Comparison of ENCODE assay signal across 8 cellular contexts in the genomic region with DNA sequence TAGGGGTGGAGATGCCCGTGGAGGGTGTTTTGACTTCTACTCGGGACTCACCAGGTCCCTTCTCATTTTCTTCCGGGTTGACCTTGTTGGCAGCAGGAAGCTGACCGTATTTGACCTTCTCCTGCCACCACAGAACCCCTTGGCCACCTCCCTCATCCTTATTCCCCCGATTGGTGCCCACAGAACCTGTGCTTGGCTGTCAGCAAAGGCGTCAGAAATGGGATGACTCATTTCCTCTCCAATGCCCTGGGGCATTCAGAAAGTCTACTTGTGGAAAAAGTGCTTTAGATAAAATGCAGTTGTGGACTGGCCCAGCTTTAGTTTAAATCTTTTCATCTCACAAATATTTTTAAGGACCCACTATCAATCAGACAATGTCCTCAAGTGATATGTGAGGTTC.
DNase-seq lines count a peak whose midpoint lies in the region; ATAC-seq and TF ChIP-seq lines count a peak whose summit lies in the region.

No MANE protein-coding gene starts in this region.

- no peak overlapping the region for H4K91ac ChIP-seq in mesenchymal stem cell (ENCODE audit: low read length)

- no peak overlapping the region for H3K9ac ChIP-seq in mesenchymal stem cell (ENCODE audit: low read length)

- ATAC-seq in activated naive CD8-positive, alpha-beta T cell treated with anti-CD3 and anti-CD28 coated beads, Interleukin-2, amount 50 U/mL, for 24 hours = peak; percentile 93

- no peak overlapping the region for H2BK15ac ChIP-seq in mesenchymal stem cell (ENCODE audit: low read depth, poor library complexity, severe bottlenecking)

- H3K27ac ChIP-seq in mesenchymal stem cell (ENCODE audit: low read length, poor library complexity, severe bottlenecking) = peak overlapping the region; percentile 93

- no peak overlapping the region for H3K4me2 ChIP-seq in mesenchymal stem cell (ENCODE audit: low read length, poor library complexity, severe bottlenecking)

- peaks cover 38% of the 10 kb centered on the region for H3K4me1 ChIP-seq in mesenchymal stem cell (ENCODE audit: control insufficient read depth, insufficient read depth, low read depth, low read length)

- H2AK5ac ChIP-seq in mesenchymal stem cell (ENCODE audit: low read length, severe bottlenecking) = peak overlapping the region; percentile 79

- H2BK5ac ChIP-seq in mesenchymal stem cell (ENCODE audit: low read depth, low read length, poor library complexity, severe bottlenecking) = peak overlapping the region; percentile 93

- peak overlapping the region; percentile 97 for H3K27ac Mint-ChIP-seq in activated naive CD8-positive, alpha-beta T cell treated with anti-CD3 and anti-CD28 coated beads, Interleukin-2, amount 50 U/mL, for 24 hours
- H3K27ac Mint-ChIP-seq in endothelial cell (ENCODE audit: unreplicated experiment) = no peak overlapping the region

- DNase-seq in DMS53 treated with DMSO at 0.1 percent for 48 hours (lab: John Stamatoyannopoulos, UW; ENCODE audit: unreplicated experiment) (peak; percentile 84), LHCN-M2 (ENCODE audit: low read depth) (peak; percentile 99), mesenchymal stem cell (peak; percentile 87), GM13976 (ENCODE audit: low spot score) (no peak), NCI-H2171 treated with DMSO at 0.1 percent for 48 hours (lab: John Stamatoyannopoulos, UW) (no peak), NCI-H2107 (lab: John Stamatoyannopoulos, UW) (no peak), endothelial cell (ENCODE audit: low spot score) (no peak)
- peak; percentile 65 for DNase-seq in activated naive CD8-positive, alpha-beta T cell treated with anti-CD3 and anti-CD28 coated beads, Interleukin-2, amount 50 U/mL, for 24 hours

- H2BK120ac ChIP-seq in mesenchymal stem cell (ENCODE audit: low read depth, low read length) = no peak overlapping the region

- in situ Hi-C loops in GM13976 (cut with MboI; ENCODE audit: low sequenced_read_pairs, unreplicated experiment) = no loop called here

- H3K14ac ChIP-seq in mesenchymal stem cell (ENCODE audit: low read length in 2 of 2) = no peak overlapping the region

- H3K9me3 Mint-ChIP-seq in activated naive CD8-positive, alpha-beta T cell treated with anti-CD3 and anti-CD28 coated beads, Interleukin-2, amount 50 U/mL, for 24 hours = no peaks in the 10 kb centered on the region
- no peaks in the 10 kb centered on the region for H3K9me3 Mint-ChIP-seq in endothelial cell (ENCODE audit: unreplicated experiment)

- H3K23ac ChIP-seq in mesenchymal stem cell (ENCODE audit: low read length in 2 of 2) = no peak overlapping the region

- no peaks in the 10 kb centered on the region for H3K36me3 ChIP-seq in mesenchymal stem cell (ENCODE audit: control insufficient read depth in 1 of 2, insufficient read depth in 2 of 2, low read depth in 1 of 2, low read length in 2 of 2)

- peak overlapping the region; percentile 63 for H3K4me3 Mint-ChIP-seq in activated naive CD8-positive, alpha-beta T cell treated with anti-CD3 and anti-CD28 coated beads, Interleukin-2, amount 50 U/mL, for 24 hours
- no peak overlapping the region for H3K4me3 Mint-ChIP-seq in endothelial cell (ENCODE audit: unreplicated experiment)

- H3K27me3 Mint-ChIP-seq in activated naive CD8-positive, alpha-beta T cell treated with anti-CD3 and anti-CD28 coated beads, Interleukin-2, amount 50 U/mL, for 24 hours = peaks cover 19% of the 10 kb centered on the region
- H3K27me3 Mint-ChIP-seq in endothelial cell (ENCODE audit: unreplicated experiment) = peaks cover 10% of the 10 kb centered on the region

- no peaks in the 10 kb centered on the region for H3K79me1 ChIP-seq in mesenchymal stem cell (replicated peaks; ENCODE audit: low read length, poor library complexity, severe bottlenecking)

- no peak overlapping the region for H2AFZ ChIP-seq in mesenchymal stem cell (ENCODE audit: low read depth, low read length)

- H3K4ac ChIP-seq in mesenchymal stem cell (ENCODE audit: low read depth in 1 of 2, low read length in 2 of 2) = no peak overlapping the region

- H3K4me3 ChIP-seq in mesenchymal stem cell (ENCODE audit: insufficient read depth in 1 of 2, low read depth in 1 of 2, low read length in 2 of 2) = no peak overlapping the region

- peaks cover 0 to 36% of the 10 kb centered on the region in 2 experiments for H3K27me3 ChIP-seq in mesenchymal stem cell (ENCODE audit: control insufficient read depth in 1 of 2, insufficient read depth in 1 of 2, low read length in 2 of 2)

- no peak overlapping the region for H4K8ac ChIP-seq in mesenchymal stem cell (ENCODE audit: low read length)

- peaks cover under 1% of the 10 kb centered on the region for H3K9me3 ChIP-seq in mesenchymal stem cell (ENCODE audit: control insufficient read depth, low read length)

- TF ChIP-seq CTCF in GM13976 (IDR thresholded peaks at IDR 0.05; ENCODE audit: borderline replicate concordance, control extremely low read depth, extremely low read depth, insufficient read depth, missing control alignments) = no peak
- TF ChIP-seq CTCF in endothelial cell (IDR thresholded peaks at IDR 0.05; ENCODE audit: unreplicated experiment) = no peak

- H3K36me3 Mint-ChIP-seq in activated naive CD8-positive, alpha-beta T cell treated with anti-CD3 and anti-CD28 coated beads, Interleukin-2, amount 50 U/mL, for 24 hours (ENCODE audit: low read depth) = no peaks in the 10 kb centered on the region
- H3K36me3 Mint-ChIP-seq in endothelial cell (ENCODE audit: low read depth, unreplicated experiment) = peaks cover 4% of the 10 kb centered on the region

- H3K18ac ChIP-seq in mesenchymal stem cell (ENCODE audit: low read depth in 1 of 2, low read length in 2 of 2) = peak overlapping the region in 1 of 2 experiments; percentile 9

- WGBS in mesenchymal stem cell = 52% methylated on average over 5 of the region's 6 CpGs

- H2BK12ac ChIP-seq in mesenchymal stem cell (ENCODE audit: low read length in 2 of 2) = no peak overlapping the region

- H3K4me1 Mint-ChIP-seq in activated naive CD8-positive, alpha-beta T cell treated with anti-CD3 and anti-CD28 coated beads, Interleukin-2, amount 50 U/mL, for 24 hours = peaks cover 25% of the 10 kb centered on the region
- H3K4me1 Mint-ChIP-seq in endothelial cell (ENCODE audit: unreplicated experiment) = peaks cover 17% of the 10 kb centered on the region

Comparison
In these comparisons a context has a peak if more than half of its experiments do, and no peak if none do; other contexts are left out.
1. DNase-seq: peak in DMS53 treated with DMSO at 0.1 percent for 48 hours (single experiment), LHCN-M2 (single experiment), activated naive CD8-positive, alpha-beta T cell treated with anti-CD3 and anti-CD28 coated beads, Interleukin-2, amount 50 U/mL, for 24 hours (single experiment) and mesenchymal stem cell (single experiment); none in GM13976 (single experiment), NCI-H2171 treated with DMSO at 0.1 percent for 48 hours (single experiment), NCI-H2107 (single experiment) and endothelial cell (single experiment).